ENCODE assay signal across 15 cellular contexts in the genomic region with DNA sequence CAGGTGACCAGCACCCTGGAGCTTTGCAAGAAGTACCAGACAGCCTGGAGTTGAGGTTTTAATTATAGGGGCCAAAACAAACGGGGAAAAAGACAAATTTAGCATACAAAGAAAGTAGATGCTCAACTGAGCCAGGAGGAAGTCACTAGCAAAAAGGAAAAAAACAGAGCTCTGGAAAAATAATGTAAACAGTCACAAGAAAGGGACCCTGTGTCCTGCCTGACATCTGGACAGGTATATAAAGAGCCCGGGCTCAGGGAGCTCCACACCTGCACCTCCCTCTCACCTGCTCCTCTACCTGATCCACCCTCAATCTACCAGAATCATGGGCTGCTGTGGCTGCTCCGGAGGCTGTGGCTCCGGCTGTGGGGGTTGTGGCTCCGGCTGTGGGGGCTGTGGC. TPM values are rescaled to one million over a fixed set of nuclear protein-coding genes. Genes with fewer than 3 reads are reported as not detected.
DNase-seq lines count a peak whose midpoint lies in the region; TF ChIP-seq lines count a peak whose summit lies in the region.
"Had no signal": no experiment of that assay in that cellular context is flagged by ENCODE, and none has a peak within 500 bp of the region (broad histone marks: within the 10 kb centered on the region; RNA-seq: fewer than 3 reads in every experiment).

A gene with protein sequence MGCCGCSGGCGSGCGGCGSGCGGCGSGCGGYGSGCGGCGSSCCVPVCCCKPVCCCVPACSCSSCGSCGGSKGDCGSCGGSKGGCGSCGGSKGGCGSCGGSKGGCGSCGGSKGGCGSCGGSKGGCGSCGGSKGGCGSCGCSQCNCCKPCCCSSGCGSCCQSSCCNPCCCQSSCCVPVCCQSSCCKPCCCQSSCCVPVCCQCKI (plus strand): TSS at position 301 of the 400 bp plus-strand sequence. CDS start 25 bp downstream, at position 326.

- peaks cover 3% of the 10 kb centered on the region for H3K9me3 Mint-ChIP-seq in progenitor cell of endocrine pancreas (ENCODE audit: low read depth)
- H3K9me3 Mint-ChIP-seq: HFFc6 had no signal

- H3K27ac Mint-ChIP-seq in progenitor cell of endocrine pancreas, result peak within 1 kb of the TSS; percentile 2
- H3K27ac Mint-ChIP-seq: CD8-positive, alpha-beta T cell; HFFc6 had no signal

- no peak within 1 kb of the TSS for H3K4me3 Mint-ChIP-seq in progenitor cell of endocrine pancreas (ENCODE audit: low read depth)
- H3K4me3 Mint-ChIP-seq: CD8-positive, alpha-beta T cell; GM23338; HFFc6 had no signal

- DNase-seq in NCI-H748 (lab: John Stamatoyannopoulos, UW; ENCODE audit: unreplicated experiment) (peak; percentile 10), NCI-H748 treated with DMSO at 0.1 percent for 48 hours (lab: John Stamatoyannopoulos, UW) (no peak), NCI-H69 (lab: John Stamatoyannopoulos, UW) (peak; percentile 35), mesenteric fat pad (ENCODE audit: low spot score) (peak; percentile 37), progenitor cell of endocrine pancreas (ENCODE audit: low spot score, unreplicated experiment) (no peak), NOMO-1 (lab: John Stamatoyannopoulos, UW; ENCODE audit: unreplicated experiment in 2 of 2) (no peak)
- no peak for DNase-seq in activated CD4-positive, alpha-beta T cell treated with anti-CD3 and anti-CD28 coated beads, Interleukin-2, amount 50 U/mL, for 1 hour
- no peak for DNase-seq in activated CD4-positive, alpha-beta T cell treated with anti-CD3 and anti-CD28 coated beads for 48 hours
- DNase-seq: AML-193; CD8-positive, alpha-beta T cell; H7; HFFc6 had no signal

- H3K36me3 Mint-ChIP-seq in progenitor cell of endocrine pancreas (ENCODE audit: insufficient read depth), result no peaks in the 10 kb centered on the region
- H3K36me3 Mint-ChIP-seq: CD8-positive, alpha-beta T cell had no signal

- peaks cover 6% of the 10 kb centered on the region for H3K4me1 Mint-ChIP-seq in progenitor cell of endocrine pancreas (ENCODE audit: low read depth)

- TF ChIP-seq CTCF in progenitor cell of endocrine pancreas (IDR thresholded peaks at IDR 0.05; ENCODE audit: unreplicated experiment), result no peak

- peaks cover 37% of the 10 kb centered on the region for H3K27me3 Mint-ChIP-seq in progenitor cell of endocrine pancreas

RNA-seq across cellular contexts. Expression of the gene that starts here (rescaled TPM):
- not detected for total RNA-seq in mesenteric fat pad
- 0.41 TPM in 1 of 2 replicates, not detected in the other for total RNA-seq in progenitor cell of endocrine pancreas
- total RNA-seq: Calu3; CD8-positive, alpha-beta T cell; GM23338; HFFc6; HT-29 had no signal

Comparison
In these comparisons a context has a peak if more than half of its experiments do, and no peak if none do; other contexts are left out.
1. DNase-seq: peak in NCI-H748 (single experiment) and NCI-H69 (single experiment); none in NCI-H748 treated with DMSO at 0.1 percent for 48 hours (single experiment), progenitor cell of endocrine pancreas (single experiment), activated CD4-positive, alpha-beta T cell treated with anti-CD3 and anti-CD28 coated beads, Interleukin-2, amount 50 U/mL, for 1 hour (single experiment), activated CD4-positive, alpha-beta T cell treated with anti-CD3 and anti-CD28 coated beads for 48 hours (single experiment) and NOMO-1 (0 of 2).
2. Peak in DNase-seq in mesenteric fat pad; RNA of the gene not detected or under 1 TPM.